10 cellular contexts compared by ENCODE assay signal in genomic region chr1:1550591-1551432, GRCh38.
DNase-seq lines count a peak whose midpoint lies in the region; ATAC-seq and TF ChIP-seq lines count a peak whose summit lies in the region.
"Had no signal": no experiment of that assay in that cellular context is flagged by ENCODE, and none has a peak within 500 bp of the region (broad histone marks: within the 10 kb centered on the region; RNA-seq: fewer than 3 reads in every experiment).

No MANE protein-coding gene starts in this region.

- in situ Hi-C loops in brain microvascular endothelial cell (cut with HindIII; ENCODE audit: low pct_ligation_motif_present, low sequenced_read_pairs) = no loop called here

- H4K20me1 ChIP-seq in KMS-11 (ENCODE audit: insufficient read depth) = 0 out of 2 replicates have a peak, but pooled peaks cover 8% of the 10 kb centered on the region

- peaks cover 12% of the 10 kb centered on the region; the same call in 1 of the 2 replicates for H3K79me2 ChIP-seq in KMS-11 (ENCODE audit: insufficient read depth, low read depth)

- no peak overlapping the region for H3K9ac ChIP-seq in KMS-11

- H3K27ac ChIP-seq in KMS-11 (no peak overlapping the region), brain microvascular endothelial cell (no peak overlapping the region)

- no peak overlapping the region for H3K4me3 ChIP-seq in AG09309 (ENCODE audit: control insufficient read depth, low read depth, low read length)
- H3K4me3 ChIP-seq in KMS-11 (IDR thresholded peaks at IDR 0.05; ENCODE audit: insufficient read depth, low read depth, low read length) = no peak overlapping the region
- no peak overlapping the region for H3K4me3 ChIP-seq in brain microvascular endothelial cell (ENCODE audit: low read depth, low read length)

- no peak for DNase-seq in AG09309 (ENCODE audit: low read depth)
- DNase-seq in brain microvascular endothelial cell = peak; percentile 71
- DNase-seq in medulla oblongata (ENCODE audit: extremely low spot score) = peak; percentile 41
- no peak for DNase-seq in stimulated activated CD4-positive, alpha-beta T cell treated with anti-CD3 and anti-CD28 coated beads, Interleukin-2, amount 100 ng/mL, for 24 hours
- DNase-seq in ecto neural progenitor cell (ENCODE audit: low spot score) = no peak
- DNase-seq: activated B cell treated with CpG ODN at 0.5 μM for 24 hours; stimulated activated CD4-positive, alpha-beta T cell treated with anti-CD3 and anti-CD28 coated beads, Interleukin-4, amount 100 ng/mL, for 24 hours had no signal

- H3K27me3 ChIP-seq in KMS-11 (ENCODE audit: insufficient read depth, low read depth) = no peaks in the 10 kb centered on the region
- H3K27me3 ChIP-seq in brain microvascular endothelial cell (replicated peaks) = no peaks in the 10 kb centered on the region

- H2AFZ ChIP-seq in KMS-11 (ENCODE audit: low read depth) = no peak overlapping the region

- no peak overlapping the region for H3K4me2 ChIP-seq in KMS-11

- H3K36me3 ChIP-seq in KMS-11 (ENCODE audit: insufficient read depth) (no peaks in the 10 kb centered on the region), brain microvascular endothelial cell (replicated peaks) (peaks cover 7% of the 10 kb centered on the region)

- no peak for ATAC-seq in HG03135 (IDR thresholded peaks at IDR 0.05; ENCODE audit: unreplicated experiment)
- no peak for ATAC-seq in GM19455 (IDR thresholded peaks at IDR 0.05; ENCODE audit: unreplicated experiment)

- TF ChIP-seq CTCF in AG09309 (IDR thresholded peaks at IDR 0.05; ENCODE audit: control insufficient read depth, insufficient read depth, low read depth, low read length, missing control alignments) = peak; percentile 48
- TF ChIP-seq CTCF in KMS-11 (conservative IDR thresholded peaks at IDR 0.05; ENCODE audit: low read depth, low read length) = peak; percentile 39; the same call in 1 of the 2 replicates
- TF ChIP-seq CTCF in brain microvascular endothelial cell (IDR thresholded peaks at IDR 0.05; ENCODE audit: low read depth, low read length, missing control alignments) = peak; percentile 80

- no peaks in the 10 kb centered on the region for H3K4me1 ChIP-seq in KMS-11 (ENCODE audit: low read depth, poor library complexity, severe bottlenecking)

Comparison
In these comparisons a context has a peak if more than half of its experiments do, and no peak if none do; other contexts are left out.
1. DNase-seq: peak in brain microvascular endothelial cell (single experiment) and medulla oblongata (single experiment); none in AG09309 (single experiment), stimulated activated CD4-positive, alpha-beta T cell treated with anti-CD3 and anti-CD28 coated beads, Interleukin-2, amount 100 ng/mL, for 24 hours (0 of 2) and ecto neural progenitor cell (single experiment).
2. Peak in every context shown above with its lines, with median percentiles within 50 percentile points of each other: CTCF ChIP-seq.